Comparison of ENCODE assay signal across 23 cellular contexts in genomic region chr3:126817781-126818180, GRCh38.
DNase-seq lines count a peak whose midpoint lies in the region; ATAC-seq and TF ChIP-seq lines count a peak whose summit lies in the region.
"Had no signal": no experiment of that assay in that cellular context is flagged by ENCODE, and none has a peak within 500 bp of the region (broad histone marks: within the 10 kb centered on the region; RNA-seq: fewer than 3 reads in every experiment).

No MANE protein-coding gene starts in this region.

- peak overlapping the region; percentile 6 for H3K27ac Mint-ChIP-seq in Caco-2 (ENCODE audit: unreplicated experiment)
- peak overlapping the region; percentile 4 for H3K27ac Mint-ChIP-seq in activated T-helper 17 cell treated with anti-CD3 and anti-CD28 coated beads, Interleukin-2, amount 50 U/mL, for 72 hours
- peak overlapping the region; percentile 12 for H3K27ac Mint-ChIP-seq in nephron progenitor cell
- H3K27ac Mint-ChIP-seq: activated CD4-positive, alpha-beta memory T cell treated with anti-CD3 and anti-CD28 coated beads for 36 hours; activated naive CD4-positive, alpha-beta T cell treated with anti-CD3 and anti-CD28 coated beads, Interleukin-2, amount 10 ng/mL, durations not matched to agents 7 days and 5 days; stimulated activated memory B cell treated with anti-CD40 and anti-IgM and Interleukin-4, amounts not matched to agents 10 μg/mL and 1 μg/mL and 100 μg/mL, for 72 hours had no signal

- peak overlapping the region; percentile 69 to 91 (median 82) for H3K4me2 ChIP-seq in BLaER1 treated with 17β-estradiol and CSF1 and Interleukin-3, amounts not matched to agents 10 nM and 100 nM

- H3K9ac ChIP-seq in BLaER1 treated with 17β-estradiol and CSF1 and Interleukin-3, amounts not matched to agents 10 nM and 100 nM: peak overlapping the region in 4 of 11 experiments; percentile 4 to 39 (median 18); a peak in 2 of 22 replicates

- CTCF ChIA-PET in Caco-2 (lab: Charles Lee): interaction anchor here (0.6 kb wide), 1 partner anchor 18 kb away, joined by 3 read pairs; no protein-coding TSS in a partner anchor

- DNase-seq in Caco-2 (no peak), nephron progenitor cell (no peak), iPS-NIHi11 (ENCODE audit: low spot score) (no peak)
- no peak for DNase-seq in activated CD4-positive, alpha-beta T cell treated with anti-CD3 and anti-CD28 coated beads, Interleukin-2, amount 50 U/mL, for 4 hours
- DNase-seq: activated CD4-positive, alpha-beta memory T cell treated with anti-CD3 and anti-CD28 coated beads for 36 hours; activated CD8-positive, alpha-beta memory T cell treated with anti-CD3 and anti-CD28 coated beads, Interleukin-2, amount 50 U/mL, for 4 hours; activated naive CD4-positive, alpha-beta T cell treated with anti-CD3 and anti-CD28 coated beads, Interleukin-2, amount 10 ng/mL, durations not matched to agents 7 days and 5 days; brain microvascular endothelial cell; islet precursor cell; left lung; naive B cell; NCI-H510A treated with DMSO at 0.1 percent for 48 hours; OCI-M1; psoas muscle; T-helper 2 cell; upper lobe of left lung had no signal

- H3K27me3 ChIP-seq in BLaER1 treated with 17β-estradiol and CSF1 and Interleukin-3, amounts not matched to agents 10 nM and 100 nM: no peaks in the 10 kb centered on the region
- no peaks in the 10 kb centered on the region for H3K27me3 ChIP-seq in Caco-2 (replicated peaks; ENCODE audit: control insufficient read depth, insufficient read depth, low read length)
- H3K27me3 ChIP-seq: adrenal gland, brain microvascular endothelial cell, left lung, upper lobe of left lung had no signal

- peaks cover 6% of the 10 kb centered on the region for H3K36me3 Mint-ChIP-seq in Caco-2 (ENCODE audit: insufficient read depth, unreplicated experiment)
- no peaks in the 10 kb centered on the region for H3K36me3 Mint-ChIP-seq in activated T-helper 17 cell treated with anti-CD3 and anti-CD28 coated beads, Interleukin-2, amount 50 U/mL, for 72 hours (ENCODE audit: low read depth)
- peaks cover 17% of the 10 kb centered on the region for H3K36me3 Mint-ChIP-seq in nephron progenitor cell (ENCODE audit: low read depth)
- H3K36me3 Mint-ChIP-seq: activated naive CD4-positive, alpha-beta T cell treated with anti-CD3 and anti-CD28 coated beads, Interleukin-2, amount 10 ng/mL, durations not matched to agents 7 days and 5 days had no signal

- POLR2A ChIA-PET in Caco-2 (lab: Charles Lee): no interaction called here

- BruUV-seq in Caco-2 (replicated peaks; lab: Mats Ljungman, UMichigan): no TSS peak

- no peaks in the 10 kb centered on the region for H3K9me3 Mint-ChIP-seq in Caco-2 (ENCODE audit: unreplicated experiment)
- peaks cover 5% of the 10 kb centered on the region for H3K9me3 Mint-ChIP-seq in activated T-helper 17 cell treated with anti-CD3 and anti-CD28 coated beads, Interleukin-2, amount 50 U/mL, for 72 hours
- H3K9me3 Mint-ChIP-seq in nephron progenitor cell: peaks cover 23% of the 10 kb centered on the region
- H3K9me3 Mint-ChIP-seq: stimulated activated memory B cell treated with anti-CD40 and anti-IgM and Interleukin-4, amounts not matched to agents 10 μg/mL and 1 μg/mL and 100 μg/mL, for 72 hours had no signal

- H3K4me3 Mint-ChIP-seq in Caco-2 (ENCODE audit: unreplicated experiment) (no peak overlapping the region), nephron progenitor cell (no peak overlapping the region)
- H3K4me3 Mint-ChIP-seq in activated T-helper 17 cell treated with anti-CD3 and anti-CD28 coated beads, Interleukin-2, amount 50 U/mL, for 72 hours: no peak overlapping the region
- H3K4me3 Mint-ChIP-seq: activated CD4-positive, alpha-beta memory T cell treated with anti-CD3 and anti-CD28 coated beads for 36 hours; activated naive CD4-positive, alpha-beta T cell treated with anti-CD3 and anti-CD28 coated beads, Interleukin-2, amount 10 ng/mL, durations not matched to agents 7 days and 5 days; mesothelial cell of epicardium; naive B cell; stimulated activated memory B cell treated with anti-CD40 and anti-IgM and Interleukin-4, amounts not matched to agents 10 μg/mL and 1 μg/mL and 100 μg/mL, for 72 hours had no signal

- peaks cover 0 to 7% (median 0%) of the 10 kb centered on the region in 11 experiments; a peak in 2 of 22 replicates for H3K36me3 ChIP-seq in BLaER1 treated with 17β-estradiol and CSF1 and Interleukin-3, amounts not matched to agents 10 nM and 100 nM
- H3K36me3 ChIP-seq in Caco-2 (ENCODE audit: control insufficient read depth, insufficient read depth, low read length): no peaks in the 10 kb centered on the region
- H3K36me3 ChIP-seq: adrenal gland, brain microvascular endothelial cell, left lung, upper lobe of left lung had no signal

- peaks cover 0 to 19% (median 0%) of the 10 kb centered on the region in 11 experiments; a peak in 6 of 22 replicates for H4K20me1 ChIP-seq in BLaER1 treated with 17β-estradiol and CSF1 and Interleukin-3, amounts not matched to agents 10 nM and 100 nM

- no peak for ATAC-seq in activated T-helper 17 cell treated with anti-CD3 and anti-CD28 coated beads, Interleukin-2, amount 50 U/mL, for 72 hours (replicated peaks)
- ATAC-seq in HG03460 (IDR thresholded peaks at IDR 0.05; ENCODE audit: unreplicated experiment): no peak
- ATAC-seq: activated CD4-positive, CD25-positive, alpha-beta regulatory T cell treated with anti-CD3 and anti-CD28 coated beads, Interleukin-2, amount 50 U/mL, for 24 hours; stimulated activated memory B cell treated with anti-CD40 and anti-IgM and Interleukin-4, amounts not matched to agents 10 μg/mL and 1 μg/mL and 100 μg/mL, for 72 hours had no signal

- H3K4me1 Mint-ChIP-seq in Caco-2 (ENCODE audit: low read depth, unreplicated experiment) (peaks cover 11% of the 10 kb centered on the region), nephron progenitor cell (peaks cover 24% of the 10 kb centered on the region)
- no peaks in the 10 kb centered on the region for H3K4me1 Mint-ChIP-seq in activated T-helper 17 cell treated with anti-CD3 and anti-CD28 coated beads, Interleukin-2, amount 50 U/mL, for 72 hours
- H3K4me1 Mint-ChIP-seq: activated naive CD4-positive, alpha-beta T cell treated with anti-CD3 and anti-CD28 coated beads, Interleukin-2, amount 10 ng/mL, durations not matched to agents 7 days and 5 days; stimulated activated memory B cell treated with anti-CD40 and anti-IgM and Interleukin-4, amounts not matched to agents 10 μg/mL and 1 μg/mL and 100 μg/mL, for 72 hours had no signal

- TF ChIP-seq CTCF in Caco-2 (IDR thresholded peaks at IDR 0.05; ENCODE audit: insufficient read depth in 1 of 2, low read depth in 1 of 2, low read length in 1 of 2, severe bottlenecking in 1 of 2, unreplicated experiment in 1 of 2): no peak
- TF ChIP-seq CTCF in nephron progenitor cell (IDR thresholded peaks at IDR 0.05): no peak

- H3K27ac ChIP-seq in BLaER1 treated with 17β-estradiol and CSF1 and Interleukin-3, amounts not matched to agents 10 nM and 100 nM: peak overlapping the region in 2 of 11 experiments; percentile 7 to 17; a peak in 1 of 22 replicates
- H3K27ac ChIP-seq: adrenal gland, brain microvascular endothelial cell, left lung, psoas muscle, upper lobe of left lung had no signal

- H3K27me3 Mint-ChIP-seq in Caco-2 (ENCODE audit: insufficient read depth, unreplicated experiment) (no peaks in the 10 kb centered on the region), nephron progenitor cell (ENCODE audit: low read depth, poor library complexity) (peaks cover 2% of the 10 kb centered on the region)
- no peaks in the 10 kb centered on the region for H3K27me3 Mint-ChIP-seq in activated T-helper 17 cell treated with anti-CD3 and anti-CD28 coated beads, Interleukin-2, amount 50 U/mL, for 72 hours
- H3K27me3 Mint-ChIP-seq: activated CD4-positive, alpha-beta memory T cell treated with anti-CD3 and anti-CD28 coated beads for 36 hours; activated naive CD4-positive, alpha-beta T cell treated with anti-CD3 and anti-CD28 coated beads, Interleukin-2, amount 10 ng/mL, durations not matched to agents 7 days and 5 days; naive B cell; stimulated activated memory B cell treated with anti-CD40 and anti-IgM and Interleukin-4, amounts not matched to agents 10 μg/mL and 1 μg/mL and 100 μg/mL, for 72 hours had no signal

- 0 out of 20 replicates have a peak overlapping the region, but pooled peaks of 1 of the 10 experiments have one; percentile 21 for H3K4me3 ChIP-seq in BLaER1 treated with 17β-estradiol and CSF1 and Interleukin-3, amounts not matched to agents 10 nM and 100 nM
- H3K4me3 ChIP-seq in Caco-2 (ENCODE audit: low read depth, low read length): no peak overlapping the region
- H3K4me3 ChIP-seq: adrenal gland, left lung, psoas muscle, upper lobe of left lung had no signal

- intact Hi-C loops in Caco-2 (cut with micrococcal nuclease; ENCODE audit: unreplicated experiment): no loop called here

- peaks cover 15 to 49% (median 38%) of the 10 kb centered on the region in 10 experiments for H3K4me1 ChIP-seq in BLaER1 treated with 17β-estradiol and CSF1 and Interleukin-3, amounts not matched to agents 10 nM and 100 nM
- H3K4me1 ChIP-seq in Caco-2: 0 out of 2 replicates have a peak, but pooled peaks cover 6% of the 10 kb centered on the region

- H3K9me3 ChIP-seq in BLaER1 treated with 17β-estradiol and CSF1 and Interleukin-3, amounts not matched to agents 10 nM and 100 nM (replicated peaks in 1 of 11): peaks cover under 1 to 27% (median 15%) of the 10 kb centered on the region in 11 experiments; a peak in 14 of 22 replicates
- H3K9me3 ChIP-seq in Caco-2: no peaks in the 10 kb centered on the region
- H3K9me3 ChIP-seq: adrenal gland, left lung, psoas muscle, upper lobe of left lung had no signal
